9 cellular contexts compared by ENCODE assay signal in the genomic region with DNA sequence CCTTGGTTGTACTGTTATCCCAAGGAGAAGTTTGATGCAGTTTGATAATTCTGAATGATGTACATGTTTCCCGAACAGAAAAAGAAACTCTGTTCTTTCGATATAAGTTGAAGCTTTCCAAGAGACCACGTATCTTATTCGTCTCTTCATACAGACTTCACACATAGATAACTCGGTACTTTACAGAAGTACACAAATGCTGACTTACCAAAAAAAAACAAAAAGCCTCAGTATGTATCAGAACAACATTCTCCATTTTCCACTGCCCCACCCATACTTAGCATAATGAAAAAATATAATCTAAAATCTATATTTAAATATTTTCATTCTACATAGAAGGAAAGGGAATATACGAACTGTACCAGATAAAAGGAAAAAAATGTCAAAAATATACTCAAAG. TPM values are rescaled to one million over a fixed set of nuclear protein-coding genes. Genes with fewer than 3 reads are reported as not detected.
DNase-seq lines count a peak whose midpoint lies in the region; TF ChIP-seq lines count a peak whose summit lies in the region.
"Had no signal": no experiment of that assay in that cellular context is flagged by ENCODE, and none has a peak within 500 bp of the region (broad histone marks: within the 10 kb centered on the region; RNA-seq: fewer than 3 reads in every experiment).

No MANE protein-coding gene starts in this region.

- peaks cover 71% of the 10 kb centered on the region for H3K79me2 ChIP-seq in SU-DHL-6 (ENCODE audit: insufficient read depth, low read length)

- 60% methylated on average over 6 of the region's 6 CpGs for WGBS in suprapubic skin

- H3F3A ChIP-seq in SU-DHL-6 (ENCODE audit: insufficient read depth): no peaks in the 10 kb centered on the region; the same call in none of the 2 replicates

- no peak for TF ChIP-seq EP300 in suprapubic skin (IDR thresholded peaks at IDR 0.05)

- no peaks in the 10 kb centered on the region for H3K27me3 ChIP-seq in cardiac muscle cell
- H3K27me3 ChIP-seq in right atrium auricular region: no peaks in the 10 kb centered on the region
- H3K27me3 ChIP-seq in SU-DHL-6 (ENCODE audit: low read length): no peaks in the 10 kb centered on the region
- no peaks in the 10 kb centered on the region for H3K27me3 ChIP-seq in iPS-20b (ENCODE audit: insufficient read depth, low read length)
- no peaks in the 10 kb centered on the region for H3K27me3 ChIP-seq in suprapubic skin
- H3K27me3 ChIP-seq: colonic mucosa had no signal

- H2AFZ ChIP-seq in SU-DHL-6 (ENCODE audit: low read depth, low read length, severe bottlenecking): no peak overlapping the region

- H3K4me3 ChIP-seq in cardiac muscle cell: peak overlapping the region; percentile 67
- H3K4me3 ChIP-seq in right atrium auricular region: no peak overlapping the region
- peak overlapping the region; percentile 71 for H3K4me3 ChIP-seq in SU-DHL-6 (ENCODE audit: insufficient read depth, low read length, poor library complexity, severe bottlenecking)
- H3K4me3 ChIP-seq in iPS-20b (ENCODE audit: low read length): peak overlapping the region; percentile 98
- H3K4me3 ChIP-seq in suprapubic skin: peak overlapping the region; percentile 79
- H3K4me3 ChIP-seq: colonic mucosa had no signal

- H3K36me3 ChIP-seq in cardiac muscle cell (no peaks in the 10 kb centered on the region), right atrium auricular region (no peaks in the 10 kb centered on the region), SU-DHL-6 (ENCODE audit: low read length) (no peaks in the 10 kb centered on the region), iPS-20b (ENCODE audit: insufficient read depth, low read depth, low read length) (no peaks in the 10 kb centered on the region), suprapubic skin (no peaks in the 10 kb centered on the region)
- H3K36me3 ChIP-seq: colonic mucosa had no signal

- no peak for TF ChIP-seq CTCF in cardiac muscle cell (IDR thresholded peaks at IDR 0.05; ENCODE audit: low read depth, low read length)
- no peak for TF ChIP-seq CTCF in right atrium auricular region (IDR thresholded peaks at IDR 0.05)
- TF ChIP-seq CTCF in SU-DHL-6 (IDR thresholded peaks at IDR 0.05; ENCODE audit: insufficient read depth, low read length, poor library complexity, severe bottlenecking): no peak
- TF ChIP-seq CTCF in suprapubic skin (IDR thresholded peaks at IDR 0.05): no peak

- H3K4me1 ChIP-seq in cardiac muscle cell (ENCODE audit: low read depth) (peaks cover 32% of the 10 kb centered on the region), right atrium auricular region (peaks cover 0 to 57% of the 10 kb centered on the region in 2 donors), iPS-20b (ENCODE audit: insufficient read depth, low read length) (peaks cover 12% of the 10 kb centered on the region; the same call in 1 of the 2 replicates), suprapubic skin (peaks cover 44% of the 10 kb centered on the region)

- no peak for TF ChIP-seq POLR2A in suprapubic skin (IDR thresholded peaks at IDR 0.05)

- peak overlapping the region; percentile 97 for H3K4me2 ChIP-seq in SU-DHL-6 (ENCODE audit: low read depth, low read length, poor library complexity, severe bottlenecking)

- peaks cover 32% of the 10 kb centered on the region; the same call in 1 of the 2 replicates for H4K20me1 ChIP-seq in SU-DHL-6 (ENCODE audit: low read depth, low read length)

- peak overlapping the region; percentile 92 for H3K27ac ChIP-seq in cardiac muscle cell
- H3K27ac ChIP-seq in right atrium auricular region: peak overlapping the region in 1 of 2 donors; percentile 95
- no peak overlapping the region for H3K27ac ChIP-seq in SU-DHL-6 (ENCODE audit: low read depth, low read length)
- H3K27ac ChIP-seq in iPS-20b (ENCODE audit: low read length): no peak overlapping the region
- H3K27ac ChIP-seq in suprapubic skin: no peak overlapping the region
- H3K27ac ChIP-seq: colonic mucosa had no signal

- no peaks in the 10 kb centered on the region for H3K9me3 ChIP-seq in cardiac muscle cell (ENCODE audit: low read depth)
- no peaks in the 10 kb centered on the region for H3K9me3 ChIP-seq in right atrium auricular region
- H3K9me3 ChIP-seq in SU-DHL-6 (ENCODE audit: insufficient read depth, low read length): no peaks in the 10 kb centered on the region
- no peaks in the 10 kb centered on the region for H3K9me3 ChIP-seq in iPS-20b (ENCODE audit: insufficient read depth, low read depth, low read length)
- H3K9me3 ChIP-seq in suprapubic skin: no peaks in the 10 kb centered on the region
- H3K9me3 ChIP-seq: colonic mucosa had no signal

- H3K9ac ChIP-seq in SU-DHL-6 (ENCODE audit: low read length) (peak overlapping the region; percentile 92), iPS-20b (ENCODE audit: low read depth, low read length) (peak overlapping the region; percentile 92; the same call in 1 of the 2 replicates)

- H3K9me2 ChIP-seq in SU-DHL-6 (replicated peaks; ENCODE audit: insufficient read depth, low read length): no peaks in the 10 kb centered on the region

- DNase-seq in cardiac muscle cell (ENCODE audit: low read depth in 1 of 2, low spot score in 1 of 2) (no peak), right atrium auricular region (ENCODE audit: low spot score) (no peak), suprapubic skin (ENCODE audit: low spot score in 2 of 2) (no peak), NCI-H226 (no peak), NCI-H1092 (lab: John Stamatoyannopoulos, UW) (no peak), GM03348 (ENCODE audit: low spot score) (no peak)
- DNase-seq: colonic mucosa had no signal

RNA-seq across cellular contexts. Expression of gene FOXJ3, which starts 2.2 kb away (rescaled TPM):
- total RNA-seq in cardiac muscle cell (28.5 and 54.1 TPM in 2 replicates), right atrium auricular region (10 to 100 TPM; 36.7 to 38.6 TPM), suprapubic skin (10 to 100 TPM; 37.0 to 71.0 (median 41.1) TPM)
- polyA plus RNA-seq in cardiac muscle cell: 25.4 and 39.1 TPM in 2 replicates

RNA-seq across cellular contexts. Expression of gene RIMKLA, which starts 47.7 kb away (rescaled TPM):
- 8.1 and 14.9 TPM in 2 replicates for total RNA-seq in cardiac muscle cell
- 16.3 and 21.8 TPM in 2 replicates for polyA plus RNA-seq in cardiac muscle cell
- total RNA-seq in right atrium auricular region: 1 to 10 TPM; 3.8 to 4.7 TPM
- under 1 TPM; 0.11 to 0.93 (median 0.54) TPM for total RNA-seq in suprapubic skin

Comparison
In these comparisons a context has a peak if more than half of its experiments do, and no peak if none do; other contexts are left out.
1. H3K4me3 ChIP-seq: peak in cardiac muscle cell (single experiment), SU-DHL-6 (single experiment), iPS-20b (single experiment) and suprapubic skin (single experiment); none in right atrium auricular region (0 of 2).